ENCODE assay signal across 17 cellular contexts in genomic region chr17:47221154-47221553, GRCh38. TPM values are rescaled to one million over a fixed set of nuclear protein-coding genes. Genes with fewer than 3 reads are reported as not detected.
"Had no signal": no experiment of that assay in that cellular context is flagged by ENCODE, and none has a peak within 500 bp of the region (broad histone marks: within the 10 kb centered on the region; RNA-seq: fewer than 3 reads in every experiment).

No MANE protein-coding gene starts in this region.

- H3K4me3 ChIP-seq: lung, thyroid gland had no signal

- H3K27ac Mint-ChIP-seq: activated naive CD8-positive, alpha-beta T cell treated with anti-CD3 and anti-CD28 coated beads, Interleukin-2, amount 50 U/mL, for 24 hours; activated T-helper 1 cell treated with anti-CD3 and anti-CD28 coated beads, Interleukin-12 subunit alpha, Interleukin-12 subunit beta, Interleukin-2, Interleukin-4 antibody, amounts not matched to agents 30 ng/mL and 10 ng/mL and 1 ng/mL, durations not matched to agents 14 hours and 24 hours and 36 hours; stimulated activated memory B cell treated with anti-CD40 and anti-IgM and Interleukin-4, amounts not matched to agents 10 μg/mL and 1 μg/mL and 100 μg/mL, for 72 hours had no signal

- H3K27ac ChIP-seq: epithelial cell of prostate, thyroid gland had no signal

- H3K36me3 ChIP-seq: thyroid gland had no signal

- ATAC-seq: left colon; stimulated activated memory B cell treated with anti-CD40 and anti-IgM and Interleukin-4, amounts not matched to agents 10 μg/mL and 1 μg/mL and 100 μg/mL, for 72 hours had no signal

- H3K27me3 ChIP-seq: thyroid gland had no signal

- DNase-seq: activated CD4-positive, alpha-beta T cell treated with anti-CD3 and anti-CD28 coated beads for 1 hour; activated naive CD8-positive, alpha-beta T cell treated with anti-CD3 and anti-CD28 coated beads, Interleukin-2, amount 50 U/mL, for 24 hours; aorta; effector memory CD4-positive, alpha-beta T cell; head of caudate nucleus; left colon; posterior cingulate gyrus; retina; stimulated activated CD4-positive, alpha-beta T cell treated with anti-CD3 and anti-CD28 coated beads, Interleukin-2, amount 100 ng/mL, for 48 hours; T1000; thyroid gland had no signal

- H3K9me3 Mint-ChIP-seq: dendritic cell treated with granulocyte-macrophage colony-stimulating factor and Interleukin-4, amounts not matched to agents 40 ng/mL and 50 ng/mL, for 4 days had no signal

- H3K36me3 Mint-ChIP-seq: stimulated activated memory B cell treated with anti-CD40 and anti-IgM and Interleukin-4, amounts not matched to agents 10 μg/mL and 1 μg/mL and 100 μg/mL, for 72 hours had no signal

- H3K4me3 Mint-ChIP-seq: activated naive CD8-positive, alpha-beta T cell treated with anti-CD3 and anti-CD28 coated beads, Interleukin-2, amount 50 U/mL, for 24 hours; activated T-helper 1 cell treated with anti-CD3 and anti-CD28 coated beads, Interleukin-12 subunit alpha, Interleukin-12 subunit beta, Interleukin-2, Interleukin-4 antibody, amounts not matched to agents 30 ng/mL and 10 ng/mL and 1 ng/mL, durations not matched to agents 14 hours and 24 hours and 36 hours; dendritic cell treated with granulocyte-macrophage colony-stimulating factor and Interleukin-4, amounts not matched to agents 40 ng/mL and 50 ng/mL, for 4 days; stimulated activated memory B cell treated with anti-CD40 and anti-IgM and Interleukin-4, amounts not matched to agents 10 μg/mL and 1 μg/mL and 100 μg/mL, for 72 hours had no signal

- H3K27me3 Mint-ChIP-seq: activated naive CD8-positive, alpha-beta T cell treated with anti-CD3 and anti-CD28 coated beads, Interleukin-2, amount 50 U/mL, for 24 hours had no signal

- H3K9me3 ChIP-seq: thyroid gland had no signal

RNA-seq across cellular contexts. Expression of gene MYL4, which starts 12.0 kb away (rescaled TPM):
- total RNA-seq: activated T-helper 1 cell treated with anti-CD3 and anti-CD28 coated beads, Interleukin-12 subunit alpha, Interleukin-12 subunit beta, Interleukin-2, Interleukin-4 antibody, amounts not matched to agents 30 ng/mL and 10 ng/mL and 1 ng/mL, durations not matched to agents 14 hours and 24 hours and 36 hours; fibroblast of lung; left colon had no signal

RNA-seq across cellular contexts. Expression of gene ITGB3, which starts 32.5 kb away (rescaled TPM):
- total RNA-seq: activated T-helper 1 cell treated with anti-CD3 and anti-CD28 coated beads, Interleukin-12 subunit alpha, Interleukin-12 subunit beta, Interleukin-2, Interleukin-4 antibody, amounts not matched to agents 30 ng/mL and 10 ng/mL and 1 ng/mL, durations not matched to agents 14 hours and 24 hours and 36 hours had no signal
